Comparison of ENCODE assay signal across 26 cellular contexts in genomic region chr3:7241584-7242302, GRCh38.
"Had no signal": no experiment of that assay in that cellular context is flagged by ENCODE, and none has a peak within 500 bp of the region (broad histone marks: within the 10 kb centered on the region; RNA-seq: fewer than 3 reads in every experiment).

No MANE protein-coding gene starts in this region.

- H3K27me3 Mint-ChIP-seq: activated CD4-positive, alpha-beta memory T cell treated with anti-CD3 and anti-CD28 coated beads, Interleukin-2, amount 10 ng/mL, durations not matched to agents 7 days and 5 days; activated CD4-positive, alpha-beta T cell treated with anti-CD3 and anti-CD28 coated beads, Interleukin-2, amount 10 ng/mL, durations not matched to agents 7 days and 5 days; activated T-helper 17 cell treated with anti-CD3 and anti-CD28 coated beads, Interleukin-2, amount 50 U/mL, for 72 hours; central memory CD8-positive, alpha-beta T cell had no signal

- H3K4me1 ChIP-seq: prostate gland, tibial nerve had no signal

- H3K36me3 ChIP-seq: gastroesophageal sphincter, ovary, prostate gland, tibial nerve had no signal

- DNase-seq: activated CD4-positive, alpha-beta memory T cell treated with anti-CD3 and anti-CD28 coated beads, Interleukin-2, amount 10 ng/mL, durations not matched to agents 7 days and 5 days; activated CD4-positive, alpha-beta T cell treated with anti-CD3 and anti-CD28 coated beads for 1 hour; activated CD4-positive, alpha-beta T cell treated with anti-CD3 and anti-CD28 coated beads, Interleukin-2, amount 10 ng/mL, durations not matched to agents 7 days and 5 days; activated gamma-delta T cell treated with Interleukin-2 at 50 U/mL for 16 hours; activated naive CD4-positive, alpha-beta T cell treated with anti-CD3 and anti-CD28 coated beads, Interleukin-2, amount 50 U/mL, for 16 hours; activated T-cell treated with anti-CD3 and anti-CD28 coated beads, Interleukin-2, amount 50 U/mL, for 4 hours; amniotic stem cell; effector CD8-positive, alpha-beta T cell; islet precursor cell; mammary epithelial cell; midbrain; naive thymus-derived CD4-positive, alpha-beta T cell; ovary; retina; stimulated activated CD4-positive, alpha-beta T cell treated with anti-CD3 and anti-CD28 coated beads, Interleukin-2, amount 100 ng/mL, for 48 hours; stimulated activated naive CD4-positive, alpha-beta T cell treated with Interleukin-2 at 50 U/mL for 16 hours; SW 1271; T-helper 9 cell had no signal

- H3K27me3 ChIP-seq: gastroesophageal sphincter, hepatocyte, ovary, tibial nerve had no signal

- H3K4me3 ChIP-seq: gastroesophageal sphincter, hepatocyte, ovary, prostate gland, tibial nerve had no signal

- H3K4me3 Mint-ChIP-seq: activated CD4-positive, alpha-beta memory T cell treated with anti-CD3 and anti-CD28 coated beads, Interleukin-2, amount 10 ng/mL, durations not matched to agents 7 days and 5 days; activated CD4-positive, alpha-beta T cell treated with anti-CD3 and anti-CD28 coated beads, Interleukin-2, amount 10 ng/mL, durations not matched to agents 7 days and 5 days; activated T-cell treated with anti-CD3 and anti-CD28 coated beads, Interleukin-2, amount 50 U/mL, for 4 hours; activated T-helper 17 cell treated with anti-CD3 and anti-CD28 coated beads, Interleukin-2, amount 50 U/mL, for 72 hours; central memory CD8-positive, alpha-beta T cell; naive thymus-derived CD4-positive, alpha-beta T cell; T-helper 1 cell treated with Interleukin-12 subunit alpha and Interleukin-12 subunit beta and Interleukin-4 antibody, amounts not matched to agents 30 μg/mL and 1 μg/mL, for 36 hours; WTC11 had no signal

- ATAC-seq: activated T-cell treated with anti-CD3 and anti-CD28 coated beads, Interleukin-2, amount 50 U/mL, for 4 hours; activated T-helper 17 cell treated with anti-CD3 and anti-CD28 coated beads, Interleukin-2, amount 50 U/mL, for 72 hours; gastroesophageal sphincter; naive thymus-derived CD4-positive, alpha-beta T cell; WTC11 had no signal

- H3K4me1 Mint-ChIP-seq: activated CD4-positive, alpha-beta memory T cell treated with anti-CD3 and anti-CD28 coated beads, Interleukin-2, amount 10 ng/mL, durations not matched to agents 7 days and 5 days; activated CD4-positive, alpha-beta T cell treated with anti-CD3 and anti-CD28 coated beads, Interleukin-2, amount 10 ng/mL, durations not matched to agents 7 days and 5 days; activated T-helper 17 cell treated with anti-CD3 and anti-CD28 coated beads, Interleukin-2, amount 50 U/mL, for 72 hours; central memory CD8-positive, alpha-beta T cell; naive thymus-derived CD4-positive, alpha-beta T cell; WTC11 had no signal

- H3K27ac Mint-ChIP-seq: activated CD4-positive, alpha-beta memory T cell treated with anti-CD3 and anti-CD28 coated beads, Interleukin-2, amount 10 ng/mL, durations not matched to agents 7 days and 5 days; activated CD4-positive, alpha-beta T cell treated with anti-CD3 and anti-CD28 coated beads, Interleukin-2, amount 10 ng/mL, durations not matched to agents 7 days and 5 days; activated T-helper 17 cell treated with anti-CD3 and anti-CD28 coated beads, Interleukin-2, amount 50 U/mL, for 72 hours; naive thymus-derived CD4-positive, alpha-beta T cell; T-helper 1 cell treated with Interleukin-12 subunit alpha and Interleukin-12 subunit beta and Interleukin-4 antibody, amounts not matched to agents 30 μg/mL and 1 μg/mL, for 36 hours; WTC11 had no signal

- H3K36me3 Mint-ChIP-seq: naive thymus-derived CD4-positive, alpha-beta T cell had no signal

- H3K27ac ChIP-seq: gastroesophageal sphincter, hepatocyte, ovary, prostate gland, tibial nerve had no signal

- H3K9me3 ChIP-seq: gastroesophageal sphincter, ovary, prostate gland, tibial nerve had no signal
